Comparison of ENCODE assay signal across 19 cellular contexts in the genomic region with DNA sequence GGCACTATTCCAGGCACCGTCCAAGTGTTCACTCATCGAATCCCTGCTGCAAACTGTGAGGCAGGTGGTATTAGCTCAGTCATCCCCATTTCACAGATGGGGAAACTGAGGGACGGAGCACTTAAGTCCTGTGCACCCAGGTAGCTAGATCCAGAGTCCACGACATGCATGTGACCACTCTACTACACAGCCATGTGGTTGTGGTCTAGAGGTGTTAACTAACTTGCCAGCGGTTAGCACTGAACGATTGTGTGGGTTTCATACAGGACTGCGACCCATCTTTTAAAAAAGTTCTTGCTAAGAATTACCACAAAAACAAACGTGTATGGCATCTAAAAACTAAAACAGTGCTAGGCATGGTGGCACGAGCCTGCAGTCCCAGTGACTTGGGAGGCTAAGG. TPM values are rescaled to one million over a fixed set of nuclear protein-coding genes. Genes with fewer than 3 reads are reported as not detected.
A peak's percentile ranks its signal among the peaks of the same experiment; 100 is the strongest.
DNase-seq lines count a peak whose midpoint lies in the region; ATAC-seq, FAIRE-seq and TF ChIP-seq lines count a peak whose summit lies in the region.
"Had no signal": no experiment of that assay in that cellular context is flagged by ENCODE, and none has a peak within 500 bp of the region (broad histone marks: within the 10 kb centered on the region; RNA-seq: fewer than 3 reads in every experiment).

No MANE protein-coding gene starts in this region.

- H3K9me3 ChIP-seq in transverse colon, result no peaks in the 10 kb centered on the region
- H3K9me3 ChIP-seq: mucosa of descending colon had no signal

- WGBS in transverse colon (ENCODE audit: low coverage in 1 of 2), 2 donors, result 61 to 65% methylated on average over 4 to 9 of the region's 9 CpGs

- DNase-seq in bronchial epithelial cell (ENCODE audit: low read depth) (no peak), transverse colon (no peak), RCC 7860 (ENCODE audit: low spot score) (no peak)
- no peak for DNase-seq in activated CD4-positive, alpha-beta T cell treated with anti-CD3 and anti-CD28 coated beads, Interleukin-2, amount 50 U/mL, for 1 hour
- DNase-seq in activated naive CD4-positive, alpha-beta T cell treated with Interleukin-2 at 50 U/mL for 16 hours, result no peak
- DNase-seq: amniotic stem cell, C1 segment of cervical spinal cord, cortex of kidney, MM.1S, mucosa of descending colon, NCI-H345, RPMI8226, T-helper 9 cell had no signal

- peak; percentile 13 for FAIRE-seq in bronchial epithelial cell (lab: Jason Lieb, UNC)
- no peak for FAIRE-seq in RCC 7860 (lab: Jason Lieb, UNC)
- FAIRE-seq: G401.6 had no signal

- intact Hi-C loops in transverse colon (cut with DNase I; ENCODE audit: low total_unique reads), result no loop called here

- H3K27me3 ChIP-seq in bronchial epithelial cell (ENCODE audit: control insufficient read depth, insufficient read depth, low read length) (no peaks in the 10 kb centered on the region), transverse colon (no peaks in the 10 kb centered on the region)

- no peaks in the 10 kb centered on the region for H3K36me3 ChIP-seq in bronchial epithelial cell (ENCODE audit: control insufficient read depth, insufficient read depth, low read length)
- no peaks in the 10 kb centered on the region for H3K36me3 ChIP-seq in transverse colon

- peaks cover 0 to 2% (median 0%) of the 10 kb centered on the region in 4 donors for H3K4me1 ChIP-seq in transverse colon

- no peak for TF ChIP-seq EP300 in transverse colon (IDR thresholded peaks at IDR 0.05; ENCODE audit: low read depth)

- peak; percentile 62 for ATAC-seq in GM18858 (IDR thresholded peaks at IDR 0.05; ENCODE audit: unreplicated experiment)
- ATAC-seq in GM21360 (IDR thresholded peaks at IDR 0.05; ENCODE audit: unreplicated experiment), result peak; percentile 52
- ATAC-seq in HG03064 (IDR thresholded peaks at IDR 0.05; ENCODE audit: low read depth, unreplicated experiment), result peak; percentile 69
- ATAC-seq: mucosa of descending colon; stimulated activated naive CD8-positive, alpha-beta T cell treated with anti-CD3 and anti-CD28 coated beads, Interleukin-15, amount 100 ng/mL, for 72 hours had no signal

- TF ChIP-seq CTCF in bronchial epithelial cell (IDR thresholded peaks at IDR 0.05; ENCODE audit: insufficient read depth, low read length, severe bottlenecking), result no peak
- no peak for TF ChIP-seq CTCF in transverse colon (IDR thresholded peaks at IDR 0.05)

- H3K27ac ChIP-seq in transverse colon, result no peak overlapping the region
- H3K27ac ChIP-seq: HL-60 had no signal

- in situ Hi-C loops in transverse colon (cut with MboI; ENCODE audit: low pct_ligation_motif_present in 1 of 4, low pct_unique_long_range_greater_than_20kb in 1 of 4, low sequenced_read_pairs in 3 of 4), result no loop called here

- no peak for TF ChIP-seq POLR2A in transverse colon (IDR thresholded peaks at IDR 0.05)

- no peak overlapping the region for H3K4me3 ChIP-seq in bronchial epithelial cell (ENCODE audit: low read depth, low read length)
- H3K4me3 ChIP-seq in transverse colon, result no peak overlapping the region
- H3K4me3 ChIP-seq: mucosa of descending colon had no signal

RNA-seq across cellular contexts. Expression of gene ABCC2, which starts 16.2 kb away (rescaled TPM):
- total RNA-seq in bronchial epithelial cell (0.53 and 1.0 TPM in 2 replicates), transverse colon (1 to 10 TPM in 3 of 4 donors, under 1 TPM in 1; 0.75 to 2.7 (median 1.5) TPM)

RNA-seq across cellular contexts. Expression of gene CUTC, which starts 34.2 kb away (rescaled TPM):
- 14.2 and 25.0 TPM in 2 replicates for total RNA-seq in bronchial epithelial cell
- total RNA-seq in transverse colon, result 10 to 100 TPM in 3 of 4 donors, 1 to 10 TPM in 1; 6.7 to 27.9 (median 18.5) TPM

RNA-seq across cellular contexts. Expression of gene COX15, which starts 34.4 kb away (rescaled TPM):
- 33.2 and 35.7 TPM in 2 replicates for total RNA-seq in bronchial epithelial cell
- 10 to 100 TPM in 3 of 4 donors, 1 to 10 TPM in 1; 8.0 to 39.0 (median 31.1) TPM for total RNA-seq in transverse colon
